1 cellular context compared by ENCODE assay signal in genomic region chr3:53612508-53612907, GRCh38.
TF ChIP-seq lines count a peak whose summit lies in the region.

No MANE protein-coding gene starts in this region.

TF ChIP-seq in GM23338, 12 proteins besides CTCF, POLR2A, EP300 and RAD21 (continued from another document):
- TF ChIP-seq, protein P1, sequence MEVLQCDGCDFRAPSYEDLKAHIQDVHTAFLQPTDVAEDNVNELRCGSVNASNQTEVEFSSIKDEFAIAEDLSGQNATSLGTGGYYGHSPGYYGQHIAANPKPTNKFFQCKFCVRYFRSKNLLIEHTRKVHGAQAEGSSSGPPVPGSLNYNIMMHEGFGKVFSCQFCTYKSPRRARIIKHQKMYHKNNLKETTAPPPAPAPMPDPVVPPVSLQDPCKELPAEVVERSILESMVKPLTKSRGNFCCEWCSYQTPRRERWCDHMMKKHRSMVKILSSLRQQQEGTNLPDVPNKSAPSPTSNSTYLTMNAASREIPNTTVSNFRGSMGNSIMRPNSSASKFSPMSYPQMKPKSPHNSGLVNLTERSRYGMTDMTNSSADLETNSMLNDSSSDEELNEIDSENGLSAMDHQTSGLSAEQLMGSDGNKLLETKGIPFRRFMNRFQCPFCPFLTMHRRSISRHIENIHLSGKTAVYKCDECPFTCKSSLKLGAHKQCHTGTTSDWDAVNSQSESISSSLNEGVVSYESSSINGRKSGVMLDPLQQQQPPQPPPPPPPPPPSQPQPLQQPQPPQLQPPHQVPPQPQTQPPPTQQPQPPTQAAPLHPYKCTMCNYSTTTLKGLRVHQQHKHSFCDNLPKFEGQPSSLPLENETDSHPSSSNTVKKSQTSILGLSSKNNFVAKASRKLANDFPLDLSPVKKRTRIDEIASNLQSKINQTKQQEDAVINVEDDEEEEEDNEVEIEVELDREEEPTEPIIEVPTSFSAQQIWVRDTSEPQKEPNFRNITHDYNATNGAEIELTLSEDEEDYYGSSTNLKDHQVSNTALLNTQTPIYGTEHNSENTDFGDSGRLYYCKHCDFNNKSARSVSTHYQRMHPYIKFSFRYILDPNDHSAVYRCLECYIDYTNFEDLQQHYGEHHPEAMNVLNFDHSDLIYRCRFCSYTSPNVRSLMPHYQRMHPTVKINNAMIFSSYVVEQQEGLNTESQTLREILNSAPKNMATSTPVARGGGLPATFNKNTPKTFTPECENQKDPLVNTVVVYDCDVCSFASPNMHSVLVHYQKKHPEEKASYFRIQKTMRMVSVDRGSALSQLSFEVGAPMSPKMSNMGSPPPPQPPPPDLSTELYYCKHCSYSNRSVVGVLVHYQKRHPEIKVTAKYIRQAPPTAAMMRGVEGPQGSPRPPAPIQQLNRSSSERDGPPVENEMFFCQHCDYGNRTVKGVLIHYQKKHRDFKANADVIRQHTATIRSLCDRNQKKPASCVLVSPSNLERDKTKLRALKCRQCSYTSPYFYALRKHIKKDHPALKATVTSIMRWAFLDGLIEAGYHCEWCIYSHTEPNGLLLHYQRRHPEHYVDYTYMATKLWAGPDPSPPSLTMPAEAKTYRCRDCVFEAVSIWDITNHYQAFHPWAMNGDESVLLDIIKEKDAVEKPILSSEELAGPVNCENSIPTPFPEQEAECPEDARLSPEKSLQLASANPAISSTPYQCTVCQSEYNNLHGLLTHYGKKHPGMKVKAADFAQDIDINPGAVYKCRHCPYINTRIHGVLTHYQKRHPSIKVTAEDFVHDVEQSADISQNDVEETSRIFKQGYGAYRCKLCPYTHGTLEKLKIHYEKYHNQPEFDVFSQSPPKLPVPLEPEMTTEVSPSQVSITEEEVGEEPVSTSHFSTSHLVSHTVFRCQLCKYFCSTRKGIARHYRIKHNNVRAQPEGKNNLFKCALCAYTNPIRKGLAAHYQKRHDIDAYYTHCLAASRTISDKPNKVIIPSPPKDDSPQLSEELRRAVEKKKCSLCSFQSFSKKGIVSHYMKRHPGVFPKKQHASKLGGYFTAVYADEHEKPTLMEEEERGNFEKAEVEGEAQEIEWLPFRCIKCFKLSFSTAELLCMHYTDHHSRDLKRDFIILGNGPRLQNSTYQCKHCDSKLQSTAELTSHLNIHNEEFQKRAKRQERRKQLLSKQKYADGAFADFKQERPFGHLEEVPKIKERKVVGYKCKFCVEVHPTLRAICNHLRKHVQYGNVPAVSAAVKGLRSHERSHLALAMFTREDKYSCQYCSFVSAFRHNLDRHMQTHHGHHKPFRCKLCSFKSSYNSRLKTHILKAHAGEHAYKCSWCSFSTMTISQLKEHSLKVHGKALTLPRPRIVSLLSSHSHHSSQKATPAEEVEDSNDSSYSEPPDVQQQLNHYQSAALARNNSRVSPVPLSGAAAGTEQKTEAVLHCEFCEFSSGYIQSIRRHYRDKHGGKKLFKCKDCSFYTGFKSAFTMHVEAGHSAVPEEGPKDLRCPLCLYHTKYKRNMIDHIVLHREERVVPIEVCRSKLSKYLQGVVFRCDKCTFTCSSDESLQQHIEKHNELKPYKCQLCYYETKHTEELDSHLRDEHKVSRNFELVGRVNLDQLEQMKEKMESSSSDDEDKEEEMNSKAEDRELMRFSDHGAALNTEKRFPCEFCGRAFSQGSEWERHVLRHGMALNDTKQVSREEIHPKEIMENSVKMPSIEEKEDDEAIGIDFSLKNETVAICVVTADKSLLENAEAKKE (CRISPR knock-in tag; IDR thresholded peaks at IDR 0.05) = peak; percentile 30; the same call in 1 of the 2 replicates
- no peak for TF ChIP-seq EZH2phosphoT487 (IDR thresholded peaks at IDR 0.05; ENCODE audit: unreplicated experiment)
